In the genomic region with DNA sequence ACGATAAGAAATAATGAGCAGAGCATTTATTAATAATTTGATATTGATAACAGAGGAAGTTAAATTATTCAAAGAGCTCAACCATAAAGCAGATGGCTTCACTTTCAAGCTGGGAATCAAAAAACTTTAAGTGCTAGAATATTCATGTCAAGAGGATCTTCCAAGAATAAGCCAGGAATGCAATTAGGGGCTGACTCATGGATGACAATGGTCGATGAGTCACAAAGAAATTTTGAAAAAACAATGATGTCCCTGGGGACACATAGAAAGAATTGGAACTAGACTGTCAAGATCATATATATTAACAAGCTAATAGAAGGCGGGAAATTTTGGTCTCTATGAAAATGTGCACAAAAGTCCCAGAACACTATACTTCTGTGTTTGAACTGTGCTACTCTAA, we compare ENCODE assay signal across 1 cellular context.
TF ChIP-seq lines count a peak whose summit lies in the region.

No MANE protein-coding gene starts in this region.

TF ChIP-seq in IMR-90, 13 proteins besides CTCF, POLR2A, EP300 and RAD21:
- no peak for TF ChIP-seq CHD1 (IDR thresholded peaks at IDR 0.05; ENCODE audit: low read depth, low read length)
- peak; percentile 77 for TF ChIP-seq FOS (IDR thresholded peaks at IDR 0.05; ENCODE audit: low read depth, low read length)
- TF ChIP-seq RCOR1 (IDR thresholded peaks at IDR 0.05; ENCODE audit: insufficient replicate concordance, low read length) = no peak
- TF ChIP-seq, protein P1, sequence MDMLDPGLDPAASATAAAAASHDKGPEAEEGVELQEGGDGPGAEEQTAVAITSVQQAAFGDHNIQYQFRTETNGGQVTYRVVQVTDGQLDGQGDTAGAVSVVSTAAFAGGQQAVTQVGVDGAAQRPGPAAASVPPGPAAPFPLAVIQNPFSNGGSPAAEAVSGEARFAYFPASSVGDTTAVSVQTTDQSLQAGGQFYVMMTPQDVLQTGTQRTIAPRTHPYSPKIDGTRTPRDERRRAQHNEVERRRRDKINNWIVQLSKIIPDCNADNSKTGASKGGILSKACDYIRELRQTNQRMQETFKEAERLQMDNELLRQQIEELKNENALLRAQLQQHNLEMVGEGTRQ (IDR thresholded peaks at IDR 0.05; ENCODE audit: low read depth, low read length) = no peak
- no peak for TF ChIP-seq CEBPB (IDR thresholded peaks at IDR 0.05; ENCODE audit: low read depth, low read length)
- TF ChIP-seq MAZ (IDR thresholded peaks at IDR 0.05; ENCODE audit: borderline replicate concordance, low read depth, low read length) = no peak
- TF ChIP-seq SMC3 (IDR thresholded peaks at IDR 0.05; ENCODE audit: low read depth, low read length) = no peak
